ENCODE assay signal across 8 cellular contexts in genomic region chr5:170420809-170421412, GRCh38. TPM values are rescaled to one million over a fixed set of nuclear protein-coding genes. Genes with fewer than 3 reads are reported as not detected.
DNase-seq lines count a peak whose midpoint lies in the region; ATAC-seq and TF ChIP-seq lines count a peak whose summit lies in the region.

No MANE protein-coding gene starts in this region.

- CTCF ChIA-PET in WTC11 (lab: Charles Lee), result interaction anchor here (0.5 to 5.3 kb wide), 46 partner anchors 9 to 246 kb away, joined by 3 to 56 read pairs (median 4); no protein-coding TSS in a partner anchor

- no peak overlapping the region for H3K4me3 Mint-ChIP-seq in WTC11

- no peak overlapping the region for H3K4me3 ChIP-seq in H7 (ENCODE audit: insufficient read depth, low read depth, low read length)
- H3K4me3 ChIP-seq in cardiac fibroblast (replicated peaks in 1 of 2; ENCODE audit: low read depth in 2 of 2, low read length in 2 of 2), result no peak overlapping the region

- H3K27me3 ChIP-seq in H7 (ENCODE audit: control insufficient read depth, insufficient read depth, low read length), result no peaks in the 10 kb centered on the region

- H3K27me3 Mint-ChIP-seq in WTC11 (ENCODE audit: low read depth), result no peaks in the 10 kb centered on the region

- no peaks in the 10 kb centered on the region for H3K36me3 ChIP-seq in H7 (replicated peaks; ENCODE audit: control insufficient read depth, insufficient read depth, low read length)

- DNase-seq in CMK (ENCODE audit: low read depth), result peak; percentile 32
- peak; percentile 83 for DNase-seq in H7
- DNase-seq in NCI-H2196 (lab: John Stamatoyannopoulos, UW; ENCODE audit: unreplicated experiment), result peak; percentile 22
- peak; percentile 73 for DNase-seq in WTC11 (ENCODE audit: low spot score)
- DNase-seq in cardiac fibroblast (ENCODE audit: low read depth in 2 of 2), result peak; percentile 79 to 81
- DNase-seq in islet precursor cell, result peak; percentile 84
- peak; percentile 22 for DNase-seq in stimulated activated CD4-positive, alpha-beta T cell treated with anti-CD3 and anti-CD28 coated beads, Interleukin-2, amount 100 ng/mL, for 4 hours (ENCODE audit: low read depth)

- H3K9me3 Mint-ChIP-seq in WTC11, result no peaks in the 10 kb centered on the region

- ATAC-seq in WTC11 (peak; percentile 94), GM18520 (IDR thresholded peaks at IDR 0.05; ENCODE audit: unreplicated experiment) (no peak)

- POLR2A ChIA-PET in WTC11 (lab: Charles Lee), result interaction anchor here (0.6 kb wide), 2 partner anchors 74 to 196 kb away, joined by 3 read pairs; no protein-coding TSS in a partner anchor

- peaks cover 21% of the 10 kb centered on the region for H3K4me1 Mint-ChIP-seq in WTC11

- no peaks in the 10 kb centered on the region for H3K36me3 Mint-ChIP-seq in WTC11

- peak; percentile 63 for TF ChIP-seq CTCF in WTC11 (IDR thresholded peaks at IDR 0.05)
- TF ChIP-seq CTCF in cardiac fibroblast (IDR thresholded peaks at IDR 0.05; ENCODE audit: low read depth, low read length), result peak; percentile 76

- H3K27ac Mint-ChIP-seq in WTC11, result no peak overlapping the region

TF ChIP-seq in WTC11, 78 proteins besides CTCF, POLR2A, EP300 and RAD21:
- TF ChIP-seq, protein P1, sequence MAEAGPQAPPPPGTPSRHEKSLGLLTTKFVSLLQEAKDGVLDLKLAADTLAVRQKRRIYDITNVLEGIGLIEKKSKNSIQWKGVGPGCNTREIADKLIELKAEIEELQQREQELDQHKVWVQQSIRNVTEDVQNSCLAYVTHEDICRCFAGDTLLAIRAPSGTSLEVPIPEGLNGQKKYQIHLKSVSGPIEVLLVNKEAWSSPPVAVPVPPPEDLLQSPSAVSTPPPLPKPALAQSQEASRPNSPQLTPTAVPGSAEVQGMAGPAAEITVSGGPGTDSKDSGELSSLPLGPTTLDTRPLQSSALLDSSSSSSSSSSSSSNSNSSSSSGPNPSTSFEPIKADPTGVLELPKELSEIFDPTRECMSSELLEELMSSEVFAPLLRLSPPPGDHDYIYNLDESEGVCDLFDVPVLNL (CRISPR knock-in tag; IDR thresholded peaks at IDR 0.05; ENCODE audit: borderline replicate concordance, low read depth), result no peak
- TF ChIP-seq ZNF396 (CRISPR knock-in tag; IDR thresholded peaks at IDR 0.05; ENCODE audit: borderline replicate concordance), result no peak
- 0 out of 2 replicates have a peak, but pooled peaks have one; percentile 38 for TF ChIP-seq SP1 (CRISPR knock-in tag; conservative IDR thresholded peaks at IDR 0.05)
- TF ChIP-seq, protein P2, sequence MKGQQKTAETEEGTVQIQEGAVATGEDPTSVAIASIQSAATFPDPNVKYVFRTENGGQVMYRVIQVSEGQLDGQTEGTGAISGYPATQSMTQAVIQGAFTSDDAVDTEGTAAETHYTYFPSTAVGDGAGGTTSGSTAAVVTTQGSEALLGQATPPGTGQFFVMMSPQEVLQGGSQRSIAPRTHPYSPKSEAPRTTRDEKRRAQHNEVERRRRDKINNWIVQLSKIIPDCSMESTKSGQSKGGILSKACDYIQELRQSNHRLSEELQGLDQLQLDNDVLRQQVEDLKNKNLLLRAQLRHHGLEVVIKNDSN (CRISPR knock-in tag; IDR thresholded peaks at IDR 0.05), result no peak
- no peak for TF ChIP-seq CDX4 (CRISPR knock-in tag; IDR thresholded peaks at IDR 0.05; ENCODE audit: borderline replicate concordance)
- no peak for TF ChIP-seq HMGA2 (CRISPR knock-in tag; IDR thresholded peaks at IDR 0.05)

RNA-seq across cellular contexts. Expression of gene KCNMB1, which starts 31.7 kb away (rescaled TPM):
- total RNA-seq in H7 (2014; rRNA removed; shearing (Covaris generic)), result 0.07 TPM in 1 of 2 replicates, not detected in the other
- total RNA-seq in WTC11 (2021), result 0.16 to 0.24 TPM (median 0.21 TPM) in 3 replicates

Comparison
In these comparisons a context has a peak if more than half of its experiments do, and no peak if none do; other contexts are left out.
1. DNase-seq: peak in every context shown above with its lines; median percentile 84 in islet precursor cell; 83 in H7; 80 in cardiac fibroblast; 73 in WTC11; 32 in CMK; 22 in NCI-H2196; 22 in stimulated activated CD4-positive, alpha-beta T cell treated with anti-CD3 and anti-CD28 coated beads, Interleukin-2, amount 100 ng/mL, for 4 hours.